8 cellular contexts compared by ENCODE assay signal in the genomic region with DNA sequence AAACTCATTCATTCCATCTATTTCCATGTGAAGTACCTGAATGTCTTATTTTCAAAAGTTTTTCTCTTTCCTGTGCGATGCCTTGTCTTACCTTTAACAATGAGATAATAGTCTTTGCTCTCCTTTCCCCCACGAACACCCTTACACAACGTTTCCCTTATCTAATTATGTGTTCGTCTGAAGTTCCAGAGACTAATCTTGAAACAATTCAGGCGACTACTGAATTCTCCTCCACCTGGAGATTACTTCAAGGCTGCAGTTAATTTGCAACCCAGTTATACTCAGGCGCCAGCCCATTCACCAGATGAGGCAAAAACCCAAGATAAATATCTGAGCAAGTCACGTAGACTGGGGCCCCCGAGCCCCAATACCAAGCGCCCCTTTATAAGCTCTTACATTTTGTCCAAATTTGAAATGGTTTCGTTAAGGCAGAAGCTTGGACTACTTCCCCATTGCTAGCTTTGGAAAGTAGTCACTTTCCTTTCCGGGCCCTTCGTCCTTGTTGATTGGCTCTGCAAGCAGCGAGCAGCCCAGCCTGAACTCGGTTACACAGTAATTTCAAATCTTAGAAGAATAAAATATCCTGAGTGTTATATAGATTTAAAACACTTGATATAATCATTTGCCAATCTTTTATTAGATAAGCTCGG. TPM values are rescaled to one million over a fixed set of nuclear protein-coding genes. Genes with fewer than 3 reads are reported as not detected.
DNase-seq lines count a peak whose midpoint lies in the region; ATAC-seq, FAIRE-seq and TF ChIP-seq lines count a peak whose summit lies in the region.

No MANE protein-coding gene starts in this region.

- dilution Hi-C loops in keratinocyte (cut with MboI; ENCODE audit: extremely low pct_ligation_motif_present, low sequenced_read_pairs), result no loop called here

- H3K36me3 ChIP-seq in keratinocyte (ENCODE audit: control insufficient read depth in 2 of 2, extremely low read depth in 1 of 2, insufficient read depth in 2 of 2, low read length in 2 of 2), result no peaks in the 10 kb centered on the region

- H3K4me1 Mint-ChIP-seq in activated CD4-positive, alpha-beta T cell treated with anti-CD3 and anti-CD28 coated beads for 36 hours, result peaks cover 47% of the 10 kb centered on the region
- H3K4me1 Mint-ChIP-seq in stimulated activated effector memory CD8-positive, alpha-beta T cell treated with anti-CD3 and anti-CD28 coated beads, Interleukin-12 subunit alpha, Interleukin-12 subunit beta, amount 100 ng/mL, for 72 hours, result peaks cover 31% of the 10 kb centered on the region

- H3K4me3 ChIP-seq in astrocyte of the cerebellum (ENCODE audit: low read depth, low read length), result peak overlapping the region; percentile 84
- peak overlapping the region; percentile 59 to 89 (median 77) for H3K4me3 ChIP-seq in keratinocyte (ENCODE audit: control insufficient read depth in 2 of 3, extremely low read depth in 1 of 3, insufficient read depth in 2 of 3, low read depth in 1 of 3, low read length in 3 of 3)

- no peaks in the 10 kb centered on the region for H3K4me1 ChIP-seq in keratinocyte (ENCODE audit: control insufficient read depth, extremely low read depth, insufficient read depth, low read length)

- H3K27me3 Mint-ChIP-seq in activated CD4-positive, alpha-beta T cell treated with anti-CD3 and anti-CD28 coated beads for 36 hours, result no peaks in the 10 kb centered on the region

- ATAC-seq in activated CD4-positive, alpha-beta T cell treated with anti-CD3 and anti-CD28 coated beads for 36 hours, result peak; percentile 20
- peak; percentile 24 for ATAC-seq in HG02943 (IDR thresholded peaks at IDR 0.05; ENCODE audit: low read depth, unreplicated experiment)
- ATAC-seq in stimulated activated effector memory CD8-positive, alpha-beta T cell treated with anti-CD3 and anti-CD28 coated beads, Interleukin-12 subunit alpha, Interleukin-12 subunit beta, amount 100 ng/mL, for 72 hours, result no peak

- H3K27me3 ChIP-seq in keratinocyte (ENCODE audit: control insufficient read depth, extremely low read depth, insufficient read depth, low read length), result no peaks in the 10 kb centered on the region

- H3K4me3 Mint-ChIP-seq in activated CD4-positive, alpha-beta T cell treated with anti-CD3 and anti-CD28 coated beads for 36 hours, result peak overlapping the region; percentile 91
- H3K4me3 Mint-ChIP-seq in stimulated activated effector memory CD8-positive, alpha-beta T cell treated with anti-CD3 and anti-CD28 coated beads, Interleukin-12 subunit alpha, Interleukin-12 subunit beta, amount 100 ng/mL, for 72 hours, result peak overlapping the region; percentile 94

- H3K9me1 ChIP-seq in keratinocyte (ENCODE audit: control insufficient read depth, extremely low read depth, insufficient read depth, low read length), result no peaks in the 10 kb centered on the region

- no peak for TF ChIP-seq CTCF in astrocyte of the cerebellum (IDR thresholded peaks at IDR 0.05; ENCODE audit: low read depth, low read length, missing control alignments)
- TF ChIP-seq CTCF in keratinocyte (optimal IDR thresholded peaks at IDR 0.05 in 1 of 3, IDR thresholded peaks at IDR 0.05 in 1 of 3, conservative IDR thresholded peaks at IDR 0.05 in 1 of 3; ENCODE audit: extremely low read depth in 1 of 3, insufficient read depth in 2 of 3, low read length in 3 of 3), result no peak

- peaks cover 5% of the 10 kb centered on the region for H3K36me3 Mint-ChIP-seq in activated CD4-positive, alpha-beta T cell treated with anti-CD3 and anti-CD28 coated beads for 36 hours (ENCODE audit: low read depth)
- H3K36me3 Mint-ChIP-seq in stimulated activated effector memory CD8-positive, alpha-beta T cell treated with anti-CD3 and anti-CD28 coated beads, Interleukin-12 subunit alpha, Interleukin-12 subunit beta, amount 100 ng/mL, for 72 hours, result peaks cover 10% of the 10 kb centered on the region

- H4K20me1 ChIP-seq in keratinocyte (ENCODE audit: control insufficient read depth, extremely low read depth, insufficient read depth, low read length), result no peaks in the 10 kb centered on the region

- CTCF ChIA-PET in activated CD4-positive, alpha-beta T cell treated with anti-CD3 and anti-CD28 coated beads for 36 hours (lab: Charles Lee), result interaction anchor here (0.9 to 2.4 kb wide), 3 partner anchors 8 to 23 kb away, joined by 3 to 6 read pairs (median 4); no protein-coding TSS in a partner anchor

- peak; percentile 53 for DNase-seq in activated CD4-positive, alpha-beta T cell treated with anti-CD3 and anti-CD28 coated beads for 36 hours
- DNase-seq in activated CD4-positive, alpha-beta T cell treated with anti-CD3 and anti-CD28 coated beads for 1 hour, result no peak
- DNase-seq in RPMI7951 (ENCODE audit: low read depth), result peak; percentile 34
- no peak for DNase-seq in astrocyte of the cerebellum (ENCODE audit: low read depth)
- DNase-seq in keratinocyte (ENCODE audit: low read depth, low spot score), result no peak
- peak in 1 of 2 donors; percentile 70 for DNase-seq in stimulated activated effector memory CD8-positive, alpha-beta T cell treated with anti-CD3 and anti-CD28 coated beads, Interleukin-12 subunit alpha, Interleukin-12 subunit beta, amount 100 ng/mL, for 72 hours (ENCODE audit: low spot score in 2 of 2)
- no peak for DNase-seq in COLO829 (ENCODE audit: low spot score)

- POLR2A ChIA-PET in activated CD4-positive, alpha-beta T cell treated with anti-CD3 and anti-CD28 coated beads for 36 hours (lab: Charles Lee), result interaction anchor here (0.6 to 2.0 kb wide), 4 partner anchors 13 to 52 kb away, joined by 3 to 22 read pairs (median 10); no protein-coding TSS in a partner anchor

- H3K9me3 ChIP-seq in keratinocyte (ENCODE audit: control insufficient read depth, low read depth, low read length), result no peaks in the 10 kb centered on the region

- in situ Hi-C loops in astrocyte of the cerebellum (cut with HindIII; ENCODE audit: low sequenced_read_pairs), result no loop called here

- H3K27ac Mint-ChIP-seq in activated CD4-positive, alpha-beta T cell treated with anti-CD3 and anti-CD28 coated beads for 36 hours, result peak overlapping the region; percentile 99
- peak overlapping the region; percentile 92 for H3K27ac Mint-ChIP-seq in stimulated activated effector memory CD8-positive, alpha-beta T cell treated with anti-CD3 and anti-CD28 coated beads, Interleukin-12 subunit alpha, Interleukin-12 subunit beta, amount 100 ng/mL, for 72 hours

- intact Hi-C loops in activated CD4-positive, alpha-beta T cell treated with anti-CD3 and anti-CD28 coated beads for 36 hours (cut with DNase I, micrococcal nuclease), result loop anchor here (1.0 to 5.0 kb wide), 5 partner anchors 13 to 97 kb away; no protein-coding TSS in a partner anchor

- peak overlapping the region; percentile 82 for H3K4me2 ChIP-seq in keratinocyte (ENCODE audit: control insufficient read depth, extremely low read depth, insufficient read depth, low read depth, low read length)

- peaks cover 12% of the 10 kb centered on the region for H3K9me3 Mint-ChIP-seq in activated CD4-positive, alpha-beta T cell treated with anti-CD3 and anti-CD28 coated beads for 36 hours (ENCODE audit: low read depth)
- H3K9me3 Mint-ChIP-seq in stimulated activated effector memory CD8-positive, alpha-beta T cell treated with anti-CD3 and anti-CD28 coated beads, Interleukin-12 subunit alpha, Interleukin-12 subunit beta, amount 100 ng/mL, for 72 hours, result peaks cover 4% of the 10 kb centered on the region

- no peak overlapping the region for H3K9ac ChIP-seq in keratinocyte (ENCODE audit: control insufficient read depth, extremely low read depth, insufficient read depth, low read length)

- no peaks in the 10 kb centered on the region for H3K79me2 ChIP-seq in keratinocyte (ENCODE audit: control insufficient read depth, insufficient read depth, low read length)

- no peak overlapping the region for H3K27ac ChIP-seq in keratinocyte (ENCODE audit: control insufficient read depth, insufficient read depth, low read length)

- peak overlapping the region; percentile 2 for H2AFZ ChIP-seq in keratinocyte (ENCODE audit: control insufficient read depth, low read length)

- FAIRE-seq in keratinocyte (lab: Jason Lieb, UNC), result no peak

RNA-seq across cellular contexts. Expression of a gene that starts 1.2 kb away (rescaled TPM):
- total RNA-seq in activated CD4-positive, alpha-beta T cell treated with anti-CD3 and anti-CD28 coated beads for 36 hours, result 10 to 100 TPM; 16.5 to 16.6 TPM
- 2.5 and 2.7 TPM in 2 replicates for total RNA-seq in RPMI7951 (2014; rRNA removed; shearing (Covaris generic))
- 1.6 to 2.0 TPM (median 1.9 TPM) in 3 replicates for polyA plus RNA-seq in keratinocyte
- 0.66 TPM for polyA plus RNA-seq in keratinocyte (2011; ENCODE audit: low read depth)
- polyA plus RNA-seq in keratinocyte (2011; cell fraction: cytosol; rRNA removed), result 1.1 and 2.2 TPM in 2 replicates
- polyA plus RNA-seq in keratinocyte (2011; cell fraction: nucleus; rRNA removed), result 1.2 and 1.8 TPM in 2 replicates
- 0.42 and 0.87 TPM in 2 replicates for polyA plus RNA-seq in keratinocyte (2012; ENCODE audit: low replicate concordance)
- polyA minus RNA-seq in keratinocyte, result 1.3 to 4.6 TPM (median 3.0 TPM) in 3 replicates
- 0.96 TPM for polyA minus RNA-seq in keratinocyte (2011; cell fraction: cytosol; rRNA and poly(A)+ RNA removed)
- 1.2 and 3.9 TPM in 2 replicates for polyA minus RNA-seq in keratinocyte (2011; cell fraction: nucleus; rRNA and poly(A)+ RNA removed)

Comparison
In these comparisons a context has a peak if more than half of its experiments do, and no peak if none do; other contexts are left out.
1. DNase-seq: peak in activated CD4-positive, alpha-beta T cell treated with anti-CD3 and anti-CD28 coated beads for 36 hours (single experiment) and RPMI7951 (single experiment); none in activated CD4-positive, alpha-beta T cell treated with anti-CD3 and anti-CD28 coated beads for 1 hour (single experiment), astrocyte of the cerebellum (single experiment), keratinocyte (single experiment) and COLO829 (single experiment).